12 cellular contexts compared by ENCODE assay signal in the genomic region with DNA sequence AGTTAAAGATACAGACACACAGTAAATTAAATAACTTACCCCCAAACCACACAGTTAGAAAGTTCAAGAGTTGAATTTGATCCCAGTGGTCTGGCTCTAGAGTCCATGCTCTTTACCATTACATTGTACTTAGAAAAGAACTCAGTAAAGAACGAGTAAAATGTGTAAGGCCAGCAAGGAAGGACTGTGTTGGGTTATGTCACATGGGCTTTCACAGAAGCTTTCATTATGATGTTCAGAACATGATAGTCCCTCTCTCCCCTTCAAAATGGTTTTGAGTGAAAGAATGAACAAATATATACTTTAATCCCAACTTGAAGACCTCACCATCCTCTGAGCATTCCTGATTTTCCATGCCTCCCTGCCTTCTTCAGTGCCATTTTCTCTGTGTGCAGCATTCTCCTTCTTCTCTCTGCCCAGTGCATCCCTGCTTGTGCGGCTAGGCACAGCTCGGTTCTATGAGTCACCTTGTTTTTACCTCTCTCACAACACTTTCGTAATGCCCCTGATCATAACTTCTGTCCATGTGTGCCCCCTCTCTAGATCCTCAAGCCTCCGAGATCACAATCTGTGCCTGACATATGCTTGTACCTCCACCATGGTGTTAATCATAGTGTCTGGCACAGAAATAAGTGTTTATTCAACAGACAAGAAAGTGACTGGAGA. TPM values are rescaled to one million over a fixed set of nuclear protein-coding genes. Genes with fewer than 3 reads are reported as not detected.
DNase-seq lines count a peak whose midpoint lies in the region; ATAC-seq and TF ChIP-seq lines count a peak whose summit lies in the region.
"Had no signal": no experiment of that assay in that cellular context is flagged by ENCODE, and none has a peak within 500 bp of the region (broad histone marks: within the 10 kb centered on the region; RNA-seq: fewer than 3 reads in every experiment).

No MANE protein-coding gene starts in this region.

- H3K4me3 Mint-ChIP-seq in activated CD4-positive, alpha-beta T cell treated with anti-CD3 and anti-CD28 coated beads for 36 hours, result no peak overlapping the region
- no peak overlapping the region for H3K4me3 Mint-ChIP-seq in glutamatergic neuron (ENCODE audit: unreplicated experiment)
- H3K4me3 Mint-ChIP-seq: activated T-cell treated with anti-CD3 and anti-CD28 coated beads, Interleukin-2, amount 50 U/mL, for 4 hours had no signal

- no peaks in the 10 kb centered on the region for H3K36me3 ChIP-seq in spleen
- H3K36me3 ChIP-seq: uterus had no signal

- H3K27ac Mint-ChIP-seq in activated CD4-positive, alpha-beta T cell treated with anti-CD3 and anti-CD28 coated beads for 36 hours, result no peak overlapping the region
- H3K27ac Mint-ChIP-seq in glutamatergic neuron (ENCODE audit: unreplicated experiment), result no peak overlapping the region

- peak overlapping the region in 5 of 8 donors; percentile 15 to 74 (median 63) for H3K27ac ChIP-seq in spleen
- H3K27ac ChIP-seq: uterus had no signal

- CTCF ChIA-PET in activated CD4-positive, alpha-beta T cell treated with anti-CD3 and anti-CD28 coated beads for 36 hours (lab: Charles Lee), result interaction anchor here (0.6 kb wide), 2 partner anchors 18 to 296 kb away, joined by 3 to 5 read pairs; no protein-coding TSS in a partner anchor

- peaks cover 8 to 90% (median 53%) of the 10 kb centered on the region in 6 donors for H3K4me1 ChIP-seq in spleen
- H3K4me1 ChIP-seq: uterus had no signal

- peaks cover 3% of the 10 kb centered on the region for H3K27me3 Mint-ChIP-seq in activated CD4-positive, alpha-beta T cell treated with anti-CD3 and anti-CD28 coated beads for 36 hours
- no peaks in the 10 kb centered on the region for H3K27me3 Mint-ChIP-seq in glutamatergic neuron (ENCODE audit: unreplicated experiment)

- no peak for TF ChIP-seq POLR2A in spleen (IDR thresholded peaks at IDR 0.05)

- no peaks in the 10 kb centered on the region for H3K36me3 Mint-ChIP-seq in activated CD4-positive, alpha-beta T cell treated with anti-CD3 and anti-CD28 coated beads for 36 hours (ENCODE audit: low read depth)
- H3K36me3 Mint-ChIP-seq in glutamatergic neuron (ENCODE audit: unreplicated experiment), result no peaks in the 10 kb centered on the region

- peak; percentile 25 for ATAC-seq in activated CD4-positive, alpha-beta T cell treated with anti-CD3 and anti-CD28 coated beads for 36 hours
- ATAC-seq in HG03039 (IDR thresholded peaks at IDR 0.05; ENCODE audit: unreplicated experiment), result peak; percentile 33
- ATAC-seq in left lobe of liver, result no peak

- DNase-seq in activated CD4-positive, alpha-beta T cell treated with anti-CD3 and anti-CD28 coated beads for 36 hours, result no peak
- DNase-seq in activated CD4-positive, alpha-beta T cell treated with anti-CD3 and anti-CD28 coated beads, Interleukin-2, amount 50 U/mL, for 48 hours, result no peak
- peak; percentile 67 for DNase-seq in RPMI7951 (ENCODE audit: low read depth)
- no peak for DNase-seq in spleen
- DNase-seq in SK-N-DZ (ENCODE audit: low spot score), result no peak
- DNase-seq in left lobe of liver (ENCODE audit: low spot score), result no peak
- no peak for DNase-seq in glutamatergic neuron
- DNase-seq: activated T-cell treated with anti-CD3 and anti-CD28 coated beads, Interleukin-2, amount 50 U/mL, for 4 hours; Kasumi-1; mammary epithelial cell; uterus had no signal

- H3K4me1 Mint-ChIP-seq in activated CD4-positive, alpha-beta T cell treated with anti-CD3 and anti-CD28 coated beads for 36 hours, result peaks cover 39% of the 10 kb centered on the region
- no peaks in the 10 kb centered on the region for H3K4me1 Mint-ChIP-seq in glutamatergic neuron (ENCODE audit: low read depth, unreplicated experiment)

- H3K27me3 ChIP-seq in spleen (replicated peaks in 1 of 7), result no peaks in the 10 kb centered on the region
- H3K27me3 ChIP-seq: uterus had no signal

- H3K9me3 Mint-ChIP-seq in activated CD4-positive, alpha-beta T cell treated with anti-CD3 and anti-CD28 coated beads for 36 hours (ENCODE audit: low read depth), result no peaks in the 10 kb centered on the region
- H3K9me3 Mint-ChIP-seq in glutamatergic neuron (ENCODE audit: unreplicated experiment), result no peaks in the 10 kb centered on the region
- H3K9me3 Mint-ChIP-seq: activated T-cell treated with anti-CD3 and anti-CD28 coated beads, Interleukin-2, amount 50 U/mL, for 4 hours had no signal

- no peak for TF ChIP-seq CTCF in spleen (IDR thresholded peaks at IDR 0.05 in 8 of 11, conservative IDR thresholded peaks at IDR 0.05 in 3 of 11)
- TF ChIP-seq CTCF in glutamatergic neuron (IDR thresholded peaks at IDR 0.05; ENCODE audit: partially characterized antibody, unreplicated experiment), result no peak

- no peak overlapping the region for H3K4me3 ChIP-seq in spleen
- H3K4me3 ChIP-seq: uterus had no signal

- POLR2A ChIA-PET in activated CD4-positive, alpha-beta T cell treated with anti-CD3 and anti-CD28 coated beads for 36 hours (lab: Charles Lee), result no interaction called here

- WGBS in spleen, 5 donors, result 50 to 80% (median 63%) methylated on average over 5 of the region's 5 CpGs

- intact Hi-C loops in activated CD4-positive, alpha-beta T cell treated with anti-CD3 and anti-CD28 coated beads for 36 hours (cut with DNase I, micrococcal nuclease), result loop anchor here in 1 of 2 experiments (5.0 kb wide), 1 partner anchor 431 kb away; no protein-coding TSS in a partner anchor
- intact Hi-C loops in spleen (cut with DNase I; ENCODE audit: low total_unique reads), result no loop called here

- H3K9me3 ChIP-seq in spleen, result no peaks in the 10 kb centered on the region
- H3K9me3 ChIP-seq: uterus had no signal

RNA-seq across cellular contexts. Expression of a gene that starts 22.0 kb away (rescaled TPM):
- total RNA-seq in activated CD4-positive, alpha-beta T cell treated with anti-CD3 and anti-CD28 coated beads for 36 hours, result 1 to 10 TPM; 3.9 to 4.5 TPM
- 13.4 and 18.4 TPM in 2 replicates for total RNA-seq in RPMI7951 (2014; rRNA removed; shearing (Covaris generic))
- total RNA-seq in spleen (10 to 100 TPM; 38.7 to 68.1 (median 48.7) TPM), left lobe of liver (3.8 TPM), glutamatergic neuron (ENCODE audit: unreplicated experiment) (not detected)
- polyA plus RNA-seq in spleen, result 10 to 100 TPM; 13.2 to 15.9 (median 14.0) TPM
- polyA plus RNA-seq in SK-N-DZ (2014; cell fraction: cytosol; rRNA removed), result not detected in 2 replicates
- polyA plus RNA-seq in SK-N-DZ (2014; cell fraction: nucleus; rRNA removed), result not detected in 2 replicates
